Comparison of ENCODE assay signal across 10 cellular contexts in the genomic region with DNA sequence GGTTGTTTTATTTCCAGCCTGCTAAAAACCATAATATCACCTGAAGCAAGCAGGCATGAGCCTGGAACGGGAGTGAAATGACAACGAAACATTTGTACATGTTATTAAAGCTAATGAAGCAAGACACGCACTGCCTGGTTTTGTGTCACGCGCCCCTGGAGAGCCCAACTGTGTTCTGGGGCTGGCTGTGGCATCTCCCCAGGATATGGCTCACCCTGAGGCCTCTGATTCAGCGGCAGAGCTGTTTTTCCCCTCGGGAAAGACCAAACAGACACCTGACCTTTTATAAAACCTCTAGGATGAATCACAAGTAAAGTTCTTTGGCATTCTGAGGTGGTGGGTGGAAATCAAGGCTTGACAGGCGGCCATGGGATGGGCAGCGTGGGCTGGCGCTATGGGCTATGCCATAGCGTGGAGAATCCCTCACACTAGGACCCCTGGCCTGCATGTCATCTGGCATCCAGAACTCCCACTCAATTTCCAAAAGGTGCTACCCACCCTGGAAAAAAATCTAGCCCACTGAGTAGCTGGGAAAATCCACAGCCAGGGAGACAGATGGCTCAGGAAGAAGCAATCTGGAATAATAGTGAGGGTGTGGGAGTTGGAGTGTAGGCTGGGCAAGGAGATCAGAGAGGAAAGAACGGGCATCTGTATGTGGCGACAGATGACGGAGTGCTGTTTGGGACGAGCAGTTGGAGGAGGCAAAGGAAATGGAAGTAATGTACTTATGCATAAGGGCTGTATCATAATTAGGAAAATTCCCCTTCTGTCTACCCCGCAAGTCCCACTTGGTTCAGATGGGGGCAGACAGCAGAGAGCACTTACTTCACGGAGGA.
A peak's percentile ranks its signal among the peaks of the same experiment; 100 is the strongest.
DNase-seq lines count a peak whose midpoint lies in the region; ATAC-seq and TF ChIP-seq lines count a peak whose summit lies in the region.
"Had no signal": no experiment of that assay in that cellular context is flagged by ENCODE, and none has a peak within 500 bp of the region (broad histone marks: within the 10 kb centered on the region; RNA-seq: fewer than 3 reads in every experiment).

No MANE protein-coding gene starts in this region.

- in situ Hi-C loops in Panc1 (cut with HindIII; ENCODE audit: low pct_unique_long_range_greater_than_20kb, low sequenced_read_pairs), result no loop called here

- H3K9me3 ChIP-seq in Panc1 (ENCODE audit: control insufficient read depth, insufficient read depth, low read depth, low read length), result no peaks in the 10 kb centered on the region
- H3K9me3 ChIP-seq: HAP-1 had no signal

- no peak overlapping the region for H3K27ac ChIP-seq in Panc1 (ENCODE audit: low read length)
- no peak overlapping the region for H3K27ac ChIP-seq in epithelial cell of prostate

- CTCF ChIA-PET in Panc1 (lab: Charles Lee), result no interaction called here

- TF ChIP-seq CTCF in Panc1 (IDR thresholded peaks at IDR 0.05) (no peak), retinal pigment epithelial cell (conservative IDR thresholded peaks at IDR 0.05; ENCODE audit: low read depth, low read length) (no peak)

- POLR2A ChIA-PET in Panc1 (lab: Charles Lee), result no interaction called here

- ATAC-seq in Panc1 (peak; percentile 90), GM21423 (IDR thresholded peaks at IDR 0.05; ENCODE audit: unreplicated experiment) (no peak)
- ATAC-seq: left lobe of liver had no signal

- H3K4me3 ChIP-seq in Panc1 (ENCODE audit: low read depth in 2 of 2, low read length in 2 of 2) (peak overlapping the region in 1 of 2 experiments; percentile 34; a peak in 2 of 4 replicates), retinal pigment epithelial cell (ENCODE audit: low read length) (no peak overlapping the region)
- H3K4me3 ChIP-seq: HAP-1 had no signal

- H3K4me1 ChIP-seq in Panc1 (ENCODE audit: control insufficient read depth, insufficient read depth, low read length), result peaks cover 10% of the 10 kb centered on the region

- intact Hi-C loops in Panc1 (cut with micrococcal nuclease; ENCODE audit: unreplicated experiment), result no loop called here

- no peaks in the 10 kb centered on the region for H3K36me3 ChIP-seq in Panc1 (ENCODE audit: control insufficient read depth, insufficient read depth, low read length)
- H3K36me3 ChIP-seq: HAP-1 had no signal

- no peaks in the 10 kb centered on the region for H3K27me3 ChIP-seq in Panc1 (ENCODE audit: control insufficient read depth, insufficient read depth, low read length)

- no TSS peak for BruUV-seq in Panc1 (replicated peaks; lab: Mats Ljungman, UMichigan)

- DNase-seq in GM04503 (ENCODE audit: low read depth), result peak; percentile 23
- peak; percentile 84 for DNase-seq in Panc1 (ENCODE audit: low read depth, low spot score)
- peak; percentile 24 for DNase-seq in epithelial cell of prostate (ENCODE audit: low read depth, low spot score)
- DNase-seq in retinal pigment epithelial cell (ENCODE audit: low read depth), result peak; percentile 87
- DNase-seq in activated CD8-positive, alpha-beta memory T cell treated with anti-CD3 and anti-CD28 coated beads, Interleukin-2, amount 50 U/mL, for 48 hours, result no peak
- DNase-seq in NCI-H774 (lab: John Stamatoyannopoulos, UW), result no peak
- DNase-seq: stimulated activated CD4-positive, alpha-beta T cell treated with anti-CD3 and anti-CD28 coated beads, Interleukin-1b, Interleukin-23, amount 100 ng/mL, for 48 hours had no signal

Comparison
In these comparisons a context has a peak if more than half of its experiments do, and no peak if none do; other contexts are left out.
1. DNase-seq: peak in GM04503 (single experiment), Panc1 (single experiment), epithelial cell of prostate (single experiment) and retinal pigment epithelial cell (single experiment); none in activated CD8-positive, alpha-beta memory T cell treated with anti-CD3 and anti-CD28 coated beads, Interleukin-2, amount 50 U/mL, for 48 hours (single experiment) and NCI-H774 (single experiment).